In genomic region chr4:2251073-2251794, GRCh38 we compare ENCODE assay signal across 13 cellular contexts. TPM values are rescaled to one million over a fixed set of nuclear protein-coding genes. Genes with fewer than 3 reads are reported as not detected.
DNase-seq lines count a peak whose midpoint lies in the region; ATAC-seq and TF ChIP-seq lines count a peak whose summit lies in the region.
"Had no signal": no experiment of that assay in that cellular context is flagged by ENCODE, and none has a peak within 500 bp of the region (broad histone marks: within the 10 kb centered on the region; RNA-seq: fewer than 3 reads in every experiment).

No MANE protein-coding gene starts in this region.

- DNase-seq in activated effector memory CD4-positive, alpha-beta T cell treated with anti-CD3 and anti-CD28 coated beads, Interleukin-2, amount 50 U/mL, for 16 hours: peak; percentile 59
- DNase-seq in activated effector memory CD4-positive, alpha-beta T cell treated with Interleukin-2 at 50 U/mL for 16 hours: no peak
- peak; percentile 3 for DNase-seq in T-helper 2 cell treated with Interferon-gamma antibody and Interleukin-4, amounts not matched to agents 5 μg/mL and 100 μg/mL, for 36 hours (ENCODE audit: low spot score)
- DNase-seq in right cardiac atrium (peak; percentile 13 to 62 (median 59)), smooth muscle cell (lab: John Stamatoyannopoulos, UW; ENCODE audit: unreplicated experiment) (no peak), DMS53 (lab: John Stamatoyannopoulos, UW) (no peak), RPMI8226 (no peak)
- peak; percentile 3 for DNase-seq in stimulated activated naive CD8-positive, alpha-beta T cell treated with anti-CD3 and anti-CD28 coated beads, Interleukin-15, Interleukin-2, amounts not matched to agents 100 U/mL and 50 U/mL, for 24 hours
- DNase-seq: mesendoderm, PC-9, transverse colon had no signal

- H4K20me1 ChIP-seq in smooth muscle cell (ENCODE audit: low read depth): peaks cover 85% of the 10 kb centered on the region

- H3K4me3 Mint-ChIP-seq in T-helper 2 cell treated with Interferon-gamma antibody and Interleukin-4, amounts not matched to agents 5 μg/mL and 100 μg/mL, for 36 hours: no peak overlapping the region
- H3K4me3 Mint-ChIP-seq: brain had no signal

- H3K4me2 ChIP-seq in smooth muscle cell: no peak overlapping the region
- H3K4me2 ChIP-seq: hepatocyte, PC-9 had no signal

- H3K27ac ChIP-seq in right cardiac atrium (ENCODE audit: low read length): no peak overlapping the region
- H3K27ac ChIP-seq in smooth muscle cell (ENCODE audit: low read depth): no peak overlapping the region
- H3K27ac ChIP-seq: hepatocyte, PC-9, transverse colon had no signal

- no peak overlapping the region for H3K27ac Mint-ChIP-seq in T-helper 2 cell treated with Interferon-gamma antibody and Interleukin-4, amounts not matched to agents 5 μg/mL and 100 μg/mL, for 36 hours

- TF ChIP-seq CTCF in smooth muscle cell (IDR thresholded peaks at IDR 0.05; ENCODE audit: borderline replicate concordance, insufficient read depth, poor library complexity, severe bottlenecking): no peak

- peaks cover 9% of the 10 kb centered on the region for H3K79me2 ChIP-seq in smooth muscle cell (ENCODE audit: low read depth)

- H3K4me1 Mint-ChIP-seq in T-helper 2 cell treated with Interferon-gamma antibody and Interleukin-4, amounts not matched to agents 5 μg/mL and 100 μg/mL, for 36 hours (ENCODE audit: low read depth): no peaks in the 10 kb centered on the region

- no peaks in the 10 kb centered on the region for H3K9me3 Mint-ChIP-seq in T-helper 2 cell treated with Interferon-gamma antibody and Interleukin-4, amounts not matched to agents 5 μg/mL and 100 μg/mL, for 36 hours
- H3K9me3 Mint-ChIP-seq: brain had no signal

- H3K4me3 ChIP-seq in right cardiac atrium (ENCODE audit: low read length): no peak overlapping the region
- no peak overlapping the region for H3K4me3 ChIP-seq in smooth muscle cell
- H3K4me3 ChIP-seq: hepatocyte, PC-9, transverse colon had no signal

- H3K27me3 ChIP-seq in right cardiac atrium (ENCODE audit: control insufficient read depth, insufficient read depth) (no peaks in the 10 kb centered on the region), smooth muscle cell (ENCODE audit: low read depth) (no peaks in the 10 kb centered on the region)
- H3K27me3 ChIP-seq: hepatocyte, transverse colon had no signal

- H3K9me3 ChIP-seq in right cardiac atrium (ENCODE audit: control insufficient read depth, low read length): no peaks in the 10 kb centered on the region
- H3K9me3 ChIP-seq in smooth muscle cell (replicated peaks; ENCODE audit: low read depth): no peaks in the 10 kb centered on the region
- H3K9me3 ChIP-seq: transverse colon had no signal

- no peaks in the 10 kb centered on the region for H3K36me3 Mint-ChIP-seq in T-helper 2 cell treated with Interferon-gamma antibody and Interleukin-4, amounts not matched to agents 5 μg/mL and 100 μg/mL, for 36 hours (ENCODE audit: low read depth)

- no peaks in the 10 kb centered on the region for H3F3A ChIP-seq in smooth muscle cell (ENCODE audit: low read depth)

- no peak overlapping the region for H2AFZ ChIP-seq in smooth muscle cell (ENCODE audit: low read depth)
- H2AFZ ChIP-seq: hepatocyte, PC-9 had no signal

- peaks cover 4% of the 10 kb centered on the region for H3K4me1 ChIP-seq in right cardiac atrium (ENCODE audit: control insufficient read depth, insufficient read depth, low read length)
- H3K4me1 ChIP-seq in smooth muscle cell (ENCODE audit: low read depth): no peaks in the 10 kb centered on the region

- no peaks in the 10 kb centered on the region for H3K27me3 Mint-ChIP-seq in T-helper 2 cell treated with Interferon-gamma antibody and Interleukin-4, amounts not matched to agents 5 μg/mL and 100 μg/mL, for 36 hours (ENCODE audit: low read depth)
- H3K27me3 Mint-ChIP-seq: brain had no signal

- no peak overlapping the region for H3K9ac ChIP-seq in smooth muscle cell (ENCODE audit: low read depth)

- no peaks in the 10 kb centered on the region for H3K36me3 ChIP-seq in smooth muscle cell (ENCODE audit: low read depth)

- intact Hi-C loops in right cardiac atrium (cut with DNase I): loop anchor here in 2 of 4 donors (10.0 kb wide), 1 partner anchor 164 kb away; the partner anchor contains the start of genes CFAP99 (in 2 of the 2) and ZFYVE28 (in 2 of the 2)

- ATAC-seq in right cardiac atrium: no peak
- no peak for ATAC-seq in stimulated activated naive CD8-positive, alpha-beta T cell treated with anti-CD3 and anti-CD28 coated beads, Interleukin-15, Interleukin-2, amounts not matched to agents 100 U/mL and 50 U/mL, for 24 hours

- WGBS in right cardiac atrium: 93% methylated on average over 25 of the region's 25 CpGs
- 97% methylated on average over 25 of the region's 25 CpGs for WGBS in smooth muscle cell (ENCODE audit: low lambda C conversion rate)

RNA-seq across cellular contexts. Expression of gene HAUS3, which starts 9.3 kb away (rescaled TPM):
- total RNA-seq in right cardiac atrium (1 to 10 TPM; 6.1 to 8.9 (median 7.4) TPM), smooth muscle cell (15.1 and 16.2 TPM in 2 replicates)
- polyA plus RNA-seq in right cardiac atrium (4.3 TPM), smooth muscle cell (8.7 and 13.4 TPM in 2 replicates)

RNA-seq across cellular contexts. Expression of gene POLN, which starts 9.3 kb away (rescaled TPM):
- total RNA-seq in right cardiac atrium (1 to 10 TPM; 3.5 to 5.9 (median 4.6) TPM), smooth muscle cell (0.63 and 3.0 TPM in 2 replicates)
- polyA plus RNA-seq in right cardiac atrium (1.5 TPM), smooth muscle cell (0.35 and 2.0 TPM in 2 replicates)

RNA-seq across cellular contexts. Expression of gene MXD4, which starts 10.7 kb away (rescaled TPM):
- total RNA-seq in right cardiac atrium (10 to 100 TPM; 27.2 to 35.8 (median 31.6) TPM), smooth muscle cell (26.8 and 28.2 TPM in 2 replicates)
- polyA plus RNA-seq in right cardiac atrium (43.1 TPM), smooth muscle cell (81.8 and 87.6 TPM in 2 replicates)

Comparison
In these comparisons a context has a peak if more than half of its experiments do, and no peak if none do; other contexts are left out.
1. DNase-seq: peak in activated effector memory CD4-positive, alpha-beta T cell treated with anti-CD3 and anti-CD28 coated beads, Interleukin-2, amount 50 U/mL, for 16 hours (single experiment), T-helper 2 cell treated with Interferon-gamma antibody and Interleukin-4, amounts not matched to agents 5 μg/mL and 100 μg/mL, for 36 hours (single experiment), right cardiac atrium (3 of 3) and stimulated activated naive CD8-positive, alpha-beta T cell treated with anti-CD3 and anti-CD28 coated beads, Interleukin-15, Interleukin-2, amounts not matched to agents 100 U/mL and 50 U/mL, for 24 hours (single experiment); none in activated effector memory CD4-positive, alpha-beta T cell treated with Interleukin-2 at 50 U/mL for 16 hours (single experiment), smooth muscle cell (single experiment), DMS53 (single experiment) and RPMI8226 (single experiment).